8 cellular contexts compared by ENCODE assay signal in genomic region chr15:62782100-62782791, GRCh38.
DNase-seq lines count a peak whose midpoint lies in the region; ATAC-seq and TF ChIP-seq lines count a peak whose summit lies in the region.

No MANE protein-coding gene starts in this region.

- in situ Hi-C loops in transverse colon (cut with MboI; ENCODE audit: low pct_ligation_motif_present in 1 of 4, low pct_unique_long_range_greater_than_20kb in 1 of 4, low sequenced_read_pairs in 3 of 4), result loop anchor here in 3 of 4 donors (10.0 kb wide), 1 partner anchor 303 kb away; no protein-coding TSS in a partner anchor

- DNase-seq in DMS79 treated with DMSO at 0.1 percent for 48 hours (lab: John Stamatoyannopoulos, UW) (peak; percentile 0), PC-3 (peak; percentile 70), dermis microvascular lymphatic vessel endothelial cell (ENCODE audit: low read depth in 2 of 2) (peak; percentile 87 to 92), right lobe of liver (peak in 2 of 3 donors; percentile 53 to 80), transverse colon (peak; percentile 54)

- H3K9me3 ChIP-seq in PC-3 (ENCODE audit: low read length) (no peaks in the 10 kb centered on the region), right lobe of liver (no peaks in the 10 kb centered on the region), transverse colon (no peaks in the 10 kb centered on the region)

- H3K36me3 ChIP-seq in PC-3 (ENCODE audit: low read depth, low read length) (no peaks in the 10 kb centered on the region), right lobe of liver (no peaks in the 10 kb centered on the region), transverse colon (peaks cover 0 to 3% (median 0%) of the 10 kb centered on the region in 4 donors)

- TF ChIP-seq RAD21 in Ishikawa (IDR thresholded peaks at IDR 0.05; ENCODE audit: low read depth), result peak; percentile 96

- CTCF ChIA-PET in PC-3 (lab: Charles Lee), result no interaction called here

- no TSS peak for BruUV-seq in PC-3 (replicated peaks; lab: Mats Ljungman, UMichigan)

- TF ChIP-seq CTCF in PC-3 (conservative IDR thresholded peaks at IDR 0.05; ENCODE audit: low read depth, low read length) (peak; percentile 74), right lobe of liver (IDR thresholded peaks at IDR 0.05) (peak; percentile 69 to 92 (median 80)), transverse colon (IDR thresholded peaks at IDR 0.05) (peak; percentile 61 to 85 (median 66))

- no peaks in the 10 kb centered on the region for H4K20me1 ChIP-seq in PC-3 (ENCODE audit: low read length)

- 0 out of 2 replicates have a peak overlapping the region, but pooled peaks have one; percentile 6 for H2AFZ ChIP-seq in PC-3 (ENCODE audit: low read length)

- H3K79me2 ChIP-seq in PC-3 (ENCODE audit: low read length), result no peaks in the 10 kb centered on the region

- H3K27me3 ChIP-seq in PC-3 (ENCODE audit: low read length) (no peaks in the 10 kb centered on the region), right lobe of liver (no peaks in the 10 kb centered on the region), transverse colon (no peaks in the 10 kb centered on the region)

- no peak overlapping the region for H3K9ac ChIP-seq in PC-3 (ENCODE audit: low read length)

- H3F3A ChIP-seq in PC-3 (ENCODE audit: low read length, unreplicated experiment), result no peaks in the 10 kb centered on the region

- POLR2A ChIA-PET in PC-3 (lab: Charles Lee; ENCODE audit: unreplicated experiment), result interaction anchor here (0.7 kb wide), 1 partner anchor 366 kb away, joined by 3 read pairs; no protein-coding TSS in a partner anchor

- no peak overlapping the region for H3K27ac ChIP-seq in PC-3 (ENCODE audit: low read length)
- H3K27ac ChIP-seq in right lobe of liver, result no peak overlapping the region
- peak overlapping the region in 3 of 4 donors; percentile 34 to 69 (median 37) for H3K27ac ChIP-seq in transverse colon

- intact Hi-C loops in PC-3 (cut with micrococcal nuclease), result loop anchor here (1.0 to 5.0 kb wide), 2 partner anchors 265 to 311 kb away; no protein-coding TSS in a partner anchor
- intact Hi-C loops in right lobe of liver (cut with DNase I), result loop anchor here in 1 of 2 donors (10.0 kb wide), 2 partner anchors 63 to 313 kb away; no protein-coding TSS in a partner anchor
- intact Hi-C loops in transverse colon (cut with DNase I; ENCODE audit: low total_unique reads), result loop anchor here (10.0 kb wide), 1 partner anchor 63 kb away; no protein-coding TSS in a partner anchor

- TF ChIP-seq POLR2A in right lobe of liver (IDR thresholded peaks at IDR 0.05) (no peak), transverse colon (IDR thresholded peaks at IDR 0.05) (no peak)

- WGBS in right lobe of liver (ENCODE audit: insufficient coverage, low coverage, low lambda C conversion rate, missing lambda C conversion rate), result 0% methylated on average over 2 of the region's 11 CpGs
- WGBS in transverse colon (ENCODE audit: low coverage in 1 of 2), 2 donors, result 23 to 41% methylated on average over 2 to 11 of the region's 11 CpGs

- H3K9me2 ChIP-seq in PC-3 (replicated peaks; ENCODE audit: low read length), result no peaks in the 10 kb centered on the region

- H3K4me2 ChIP-seq in PC-3 (ENCODE audit: low read length), result no peak overlapping the region

- H3K4me1 ChIP-seq in PC-3 (ENCODE audit: insufficient read depth, low read length) (peaks cover 9% of the 10 kb centered on the region; the same call in 1 of the 2 replicates), right lobe of liver (peaks cover 0 to 5% (median 2%) of the 10 kb centered on the region in 4 donors), transverse colon (peaks cover 0 to 8% (median 5%) of the 10 kb centered on the region in 4 donors)

- no peak overlapping the region for H3K4me3 ChIP-seq in PC-3 (ENCODE audit: low read length)
- no peak overlapping the region for H3K4me3 ChIP-seq in right lobe of liver
- H3K4me3 ChIP-seq in transverse colon, result no peak overlapping the region

- ATAC-seq in PC-3 (peak; percentile 82), right lobe of liver (peak; percentile 97 to 99 (median 98)), HG02970 (IDR thresholded peaks at IDR 0.05; ENCODE audit: low FRiP score, unreplicated experiment) (no peak), GM19463 (IDR thresholded peaks at IDR 0.05; ENCODE audit: unreplicated experiment) (no peak)

- TF ChIP-seq EP300 in Ishikawa (IDR thresholded peaks at IDR 0.05; ENCODE audit: borderline replicate concordance), result no peak
- no peak for TF ChIP-seq EP300 in transverse colon (IDR thresholded peaks at IDR 0.05; ENCODE audit: low read depth)

TF ChIP-seq in Ishikawa, 13 proteins besides CTCF, POLR2A, EP300 and RAD21:
- peak; percentile 45 for TF ChIP-seq NFIC (IDR thresholded peaks at IDR 0.05)
- no peak for TF ChIP-seq EGR1 (IDR thresholded peaks at IDR 0.05)
- TF ChIP-seq YY1 (IDR thresholded peaks at IDR 0.05; ENCODE audit: low read depth), result no peak
- no peak for TF ChIP-seq REST (IDR thresholded peaks at IDR 0.05; ENCODE audit: low read depth)
- no peak for TF ChIP-seq CREB1 (IDR thresholded peaks at IDR 0.05; ENCODE audit: low read depth)
- TF ChIP-seq TEAD4 (IDR thresholded peaks at IDR 0.05), result peak; percentile 42
- TF ChIP-seq USF1 (IDR thresholded peaks at IDR 0.05), result no peak
- TF ChIP-seq CEBPB (IDR thresholded peaks at IDR 0.05), result no peak
- peak; percentile 60; the same call in 1 of the 2 replicates for TF ChIP-seq TCF12 (IDR thresholded peaks at IDR 0.05; ENCODE audit: low read depth)
- no peak for TF ChIP-seq FOXM1 (IDR thresholded peaks at IDR 0.05; ENCODE audit: borderline replicate concordance, low read depth)
- peak; percentile 91 for TF ChIP-seq MAX (IDR thresholded peaks at IDR 0.05)

Comparison
In these comparisons a context has a peak if more than half of its experiments do, and no peak if none do; other contexts are left out.
1. DNase-seq: peak in every context shown above with its lines; median percentile 90 in dermis microvascular lymphatic vessel endothelial cell; 70 in PC-3; 66 in right lobe of liver; 54 in transverse colon; 0 in DMS79 treated with DMSO at 0.1 percent for 48 hours.
2. ATAC-seq: peak in PC-3 (single experiment) and right lobe of liver (4 of 4); none in HG02970 (single experiment) and GM19463 (single experiment).
3. H3K27ac ChIP-seq: peak in transverse colon (3 of 4); none in PC-3 (single experiment) and right lobe of liver (0 of 3).
4. Peak in every context shown above with its lines, with median percentiles within 50 percentile points of each other: CTCF ChIP-seq.